16 cellular contexts compared by ENCODE assay signal in genomic region chr6:38179300-38179699, GRCh38.
DNase-seq lines count a peak whose midpoint lies in the region; ATAC-seq lines count a peak whose summit lies in the region.
"Had no signal": no experiment of that assay in that cellular context is flagged by ENCODE, and none has a peak within 500 bp of the region (broad histone marks: within the 10 kb centered on the region; RNA-seq: fewer than 3 reads in every experiment).

No MANE protein-coding gene starts in this region.

- CTCF ChIA-PET in activated CD4-positive, alpha-beta memory T cell treated with anti-CD3 and anti-CD28 coated beads for 36 hours (lab: Charles Lee): interaction anchor here (2.0 kb wide), 1 partner anchor 315 kb away, joined by 6 read pairs; no protein-coding TSS in a partner anchor
- CTCF ChIA-PET in activated CD4-positive, alpha-beta memory T cell treated with anti-CD3 and anti-CD28 coated beads, Interleukin-2, amount 10 ng/mL, durations not matched to agents 7 days and 5 days (lab: Charles Lee): no interaction called here

- no peaks in the 10 kb centered on the region for H3K9me3 Mint-ChIP-seq in activated CD4-positive, alpha-beta memory T cell treated with anti-CD3 and anti-CD28 coated beads for 36 hours
- H3K9me3 Mint-ChIP-seq in activated CD4-positive, alpha-beta memory T cell treated with anti-CD3 and anti-CD28 coated beads, Interleukin-2, amount 10 ng/mL, durations not matched to agents 7 days and 5 days: no peaks in the 10 kb centered on the region

- intact Hi-C loops in activated CD4-positive, alpha-beta memory T cell treated with anti-CD3 and anti-CD28 coated beads for 36 hours (cut with micrococcal nuclease): no loop called here
- intact Hi-C loops in sciatic nerve (cut with DNase I): no loop called here

- no peaks in the 10 kb centered on the region for H3K4me1 Mint-ChIP-seq in activated CD4-positive, alpha-beta memory T cell treated with anti-CD3 and anti-CD28 coated beads for 36 hours (ENCODE audit: low read depth)
- H3K4me1 Mint-ChIP-seq in activated CD4-positive, alpha-beta memory T cell treated with anti-CD3 and anti-CD28 coated beads, Interleukin-2, amount 10 ng/mL, durations not matched to agents 7 days and 5 days: peaks cover 2% of the 10 kb centered on the region
- H3K4me1 Mint-ChIP-seq in T-helper 17 cell: peaks cover 15% of the 10 kb centered on the region

- H3K27ac Mint-ChIP-seq in activated CD4-positive, alpha-beta memory T cell treated with anti-CD3 and anti-CD28 coated beads for 36 hours: no peak overlapping the region
- no peak overlapping the region for H3K27ac Mint-ChIP-seq in activated CD4-positive, alpha-beta memory T cell treated with anti-CD3 and anti-CD28 coated beads, Interleukin-2, amount 10 ng/mL, durations not matched to agents 7 days and 5 days
- peak overlapping the region; percentile 6 for H3K27ac Mint-ChIP-seq in T-helper 17 cell

- DNase-seq in activated CD4-positive, alpha-beta memory T cell treated with anti-CD3 and anti-CD28 coated beads for 36 hours: peak; percentile 21
- DNase-seq in activated CD4-positive, alpha-beta memory T cell treated with anti-CD3 and anti-CD28 coated beads, Interleukin-2, amount 10 ng/mL, durations not matched to agents 7 days and 5 days: no peak
- DNase-seq in NCI-H1436 (lab: John Stamatoyannopoulos, UW) (peak; percentile 67), T-helper 17 cell (no peak), sciatic nerve (ENCODE audit: low spot score) (peak; percentile 42)
- DNase-seq: activated CD4-positive, alpha-beta T cell treated with anti-CD3 and anti-CD28 coated beads for 1 hour; Calu3; kidney glomerular epithelial cell; NCI-H446 treated with DMSO at 0.1 percent for 48 hours; T-helper 1 cell had no signal

- H3K9me3 ChIP-seq in T-helper 17 cell (ENCODE audit: control insufficient read depth, low read length, poor library complexity, severe bottlenecking): no peaks in the 10 kb centered on the region
- H3K9me3 ChIP-seq: heart left ventricle, pancreas, Peyer's patch had no signal

- ATAC-seq in T-helper 17 cell: no peak
- no peak for ATAC-seq in sciatic nerve
- ATAC-seq in HG03139 (IDR thresholded peaks at IDR 0.05; ENCODE audit: unreplicated experiment): no peak
- no peak for ATAC-seq in GM21723 (IDR thresholded peaks at IDR 0.05; ENCODE audit: unreplicated experiment)
- ATAC-seq in HG02623 (IDR thresholded peaks at IDR 0.05; ENCODE audit: unreplicated experiment): no peak
- ATAC-seq: heart left ventricle, pancreas had no signal

- no peak overlapping the region for H3K4me3 Mint-ChIP-seq in activated CD4-positive, alpha-beta memory T cell treated with anti-CD3 and anti-CD28 coated beads for 36 hours
- H3K4me3 Mint-ChIP-seq in activated CD4-positive, alpha-beta memory T cell treated with anti-CD3 and anti-CD28 coated beads, Interleukin-2, amount 10 ng/mL, durations not matched to agents 7 days and 5 days: no peak overlapping the region
- no peak overlapping the region for H3K4me3 Mint-ChIP-seq in T-helper 17 cell

- POLR2A ChIA-PET in activated CD4-positive, alpha-beta memory T cell treated with anti-CD3 and anti-CD28 coated beads for 36 hours (lab: Charles Lee): no interaction called here
- POLR2A ChIA-PET in activated CD4-positive, alpha-beta memory T cell treated with anti-CD3 and anti-CD28 coated beads, Interleukin-2, amount 10 ng/mL, durations not matched to agents 7 days and 5 days (lab: Charles Lee): no interaction called here

- H3K36me3 Mint-ChIP-seq in activated CD4-positive, alpha-beta memory T cell treated with anti-CD3 and anti-CD28 coated beads for 36 hours: no peaks in the 10 kb centered on the region
- no peaks in the 10 kb centered on the region for H3K36me3 Mint-ChIP-seq in activated CD4-positive, alpha-beta memory T cell treated with anti-CD3 and anti-CD28 coated beads, Interleukin-2, amount 10 ng/mL, durations not matched to agents 7 days and 5 days (ENCODE audit: low read depth)
- H3K36me3 Mint-ChIP-seq in T-helper 17 cell (ENCODE audit: low read depth): peaks cover 4% of the 10 kb centered on the region

- H3K27me3 Mint-ChIP-seq in activated CD4-positive, alpha-beta memory T cell treated with anti-CD3 and anti-CD28 coated beads for 36 hours: no peaks in the 10 kb centered on the region
- H3K27me3 Mint-ChIP-seq in activated CD4-positive, alpha-beta memory T cell treated with anti-CD3 and anti-CD28 coated beads, Interleukin-2, amount 10 ng/mL, durations not matched to agents 7 days and 5 days: no peaks in the 10 kb centered on the region
- no peaks in the 10 kb centered on the region for H3K27me3 Mint-ChIP-seq in T-helper 17 cell

Comparison
In these comparisons a context has a peak if more than half of its experiments do, and no peak if none do; other contexts are left out.
1. DNase-seq: peak in activated CD4-positive, alpha-beta memory T cell treated with anti-CD3 and anti-CD28 coated beads for 36 hours (single experiment), NCI-H1436 (single experiment) and sciatic nerve (single experiment); none in activated CD4-positive, alpha-beta memory T cell treated with anti-CD3 and anti-CD28 coated beads, Interleukin-2, amount 10 ng/mL, durations not matched to agents 7 days and 5 days (single experiment) and T-helper 17 cell (0 of 3).